Comparison of ENCODE assay signal across 8 cellular contexts in genomic region chr19:41934849-41935374, GRCh38. TPM values are rescaled to one million over a fixed set of nuclear protein-coding genes. Genes with fewer than 3 reads are reported as not detected.
A peak's percentile ranks its signal among the peaks of the same experiment; 100 is the strongest.
DNase-seq lines count a peak whose midpoint lies in the region; ATAC-seq and TF ChIP-seq lines count a peak whose summit lies in the region.

No MANE protein-coding gene starts in this region.

- WGBS in prostate gland = 23% methylated on average over 7 of the region's 7 CpGs

- intact Hi-C loops in head of caudate nucleus (cut with DNase I) = loop anchor here (10.0 kb wide), 1 partner anchor 60 kb away; the partner anchor contains the start of gene CD79A
- intact Hi-C loops in prostate gland (cut with DNase I) = no loop called here

- peaks cover 4% of the 10 kb centered on the region for H3K27me3 ChIP-seq in prostate gland (replicated peaks; ENCODE audit: insufficient read depth)

- H3K27ac ChIP-seq in prostate gland = no peak overlapping the region

- peaks cover 1% of the 10 kb centered on the region for H3K4me1 ChIP-seq in prostate gland (replicated peaks)

- TF ChIP-seq POLR2A in prostate gland (IDR thresholded peaks at IDR 0.05) = no peak

- peak; percentile 61 to 82 (median 72) for TF ChIP-seq CTCF in prostate gland (IDR thresholded peaks at IDR 0.05)

- H3K9me3 ChIP-seq in prostate gland = no peaks in the 10 kb centered on the region

- ATAC-seq in GM21381 (IDR thresholded peaks at IDR 0.05; ENCODE audit: unreplicated experiment) = no peak

- peak; percentile 77 for DNase-seq in Daoy (ENCODE audit: low read depth)
- DNase-seq in Jurkat, Clone E6-1 (ENCODE audit: low read depth, low spot score) = peak; percentile 36
- DNase-seq in SK-N-DZ (ENCODE audit: low spot score) = peak; percentile 84
- peak; percentile 79 for DNase-seq in activated naive CD4-positive, alpha-beta T cell treated with Interleukin-2 at 50 U/mL for 16 hours
- peak; percentile 25 to 88 (median 64) for DNase-seq in head of caudate nucleus
- DNase-seq in prostate gland (ENCODE audit: low spot score) = peak; percentile 53
- DNase-seq in SKM-1 treated with dmso at 0.1 percent for 144 hours (lab: John Stamatoyannopoulos, UW; ENCODE audit: unreplicated experiment) = no peak

- H3K4me3 ChIP-seq in Jurkat, Clone E6-1 (ENCODE audit: low read length) = no peak overlapping the region
- H3K4me3 ChIP-seq in prostate gland = no peak overlapping the region

- no peaks in the 10 kb centered on the region for H3K36me3 ChIP-seq in prostate gland

RNA-seq across cellular contexts. Expression of gene ERFL, which starts 6.7 kb away (rescaled TPM):
- total RNA-seq in Daoy (2014; rRNA removed; shearing (Covaris generic)) = not detected in 2 replicates
- polyA plus RNA-seq in Jurkat, Clone E6-1 (2012; ENCODE audit: insufficient read depth, insufficient read length) = 1.3 TPM
- not detected in 2 replicates for polyA plus RNA-seq in SK-N-DZ (2014; cell fraction: cytosol; rRNA removed)
- polyA plus RNA-seq in SK-N-DZ (2014; cell fraction: nucleus; rRNA removed) = 0.51 TPM in 1 of 2 replicates, not detected in the other
- total RNA-seq in prostate gland = 1 to 10 TPM in 1 of 2 donors, under 1 TPM in 1; 0.36 to 1.9 TPM

RNA-seq across cellular contexts. Expression of gene RABAC1, which starts 24.2 kb away (rescaled TPM):
- total RNA-seq in Daoy (2014; rRNA removed; shearing (Covaris generic)) = 108 and 126 TPM in 2 replicates
- polyA plus RNA-seq in Jurkat, Clone E6-1 (2012; ENCODE audit: insufficient read depth, insufficient read length) = 104 TPM
- 64.4 and 74.3 TPM in 2 replicates for polyA plus RNA-seq in SK-N-DZ (2014; cell fraction: cytosol; rRNA removed)
- 37.0 and 58.7 TPM in 2 replicates for polyA plus RNA-seq in SK-N-DZ (2014; cell fraction: nucleus; rRNA removed)
- 100 to 1,000 TPM; 153 to 168 TPM for total RNA-seq in prostate gland

RNA-seq across cellular contexts. Expression of gene ARHGEF1, which starts 51.9 kb away (rescaled TPM):
- total RNA-seq in Daoy (2014; rRNA removed; shearing (Covaris generic)) = 73.9 and 76.2 TPM in 2 replicates
- 154 TPM for polyA plus RNA-seq in Jurkat, Clone E6-1 (2012; ENCODE audit: insufficient read depth, insufficient read length)
- polyA plus RNA-seq in SK-N-DZ (2014; cell fraction: cytosol; rRNA removed) = 16.7 and 17.0 TPM in 2 replicates
- 33.2 and 43.4 TPM in 2 replicates for polyA plus RNA-seq in SK-N-DZ (2014; cell fraction: nucleus; rRNA removed)
- 10 to 100 TPM; 57.1 to 65.6 TPM for total RNA-seq in prostate gland

RNA-seq across cellular contexts. Expression of gene CD79A, which starts 57.8 kb away (rescaled TPM):
- not detected in 2 replicates for total RNA-seq in Daoy (2014; rRNA removed; shearing (Covaris generic))
- polyA plus RNA-seq in Jurkat, Clone E6-1 (2012; ENCODE audit: insufficient read depth, insufficient read length) = 8.5 TPM
- polyA plus RNA-seq in SK-N-DZ (2014; cell fraction: cytosol; rRNA removed) = 0.15 TPM in 1 of 2 replicates, not detected in the other
- polyA plus RNA-seq in SK-N-DZ (2014; cell fraction: nucleus; rRNA removed) = not detected in 2 replicates
- under 1 TPM in 1 of 2 donors, not detected in 1; 0.59 TPM for total RNA-seq in prostate gland

RNA-seq across cellular contexts. Expression of gene ATP1A3, which starts 59.1 kb away (rescaled TPM):
- total RNA-seq in Daoy (2014; rRNA removed; shearing (Covaris generic)) = 0.97 and 1.6 TPM in 2 replicates
- polyA plus RNA-seq in Jurkat, Clone E6-1 (2012; ENCODE audit: insufficient read depth, insufficient read length) = 48.9 TPM
- 59.1 and 60.5 TPM in 2 replicates for polyA plus RNA-seq in SK-N-DZ (2014; cell fraction: cytosol; rRNA removed)
- polyA plus RNA-seq in SK-N-DZ (2014; cell fraction: nucleus; rRNA removed) = 28.8 and 38.0 TPM in 2 replicates
- total RNA-seq in prostate gland = 1 to 10 TPM in 1 of 2 donors, under 1 TPM in 1; 0.27 to 3.7 TPM
